ENCODE assay signal across 20 cellular contexts in genomic region chr4:65461781-65462180, GRCh38.
DNase-seq lines count a peak whose midpoint lies in the region; ATAC-seq and TF ChIP-seq lines count a peak whose summit lies in the region.
"Had no signal": no experiment of that assay in that cellular context is flagged by ENCODE, and none has a peak within 500 bp of the region (broad histone marks: within the 10 kb centered on the region; RNA-seq: fewer than 3 reads in every experiment).

No MANE protein-coding gene starts in this region.

- H3K36me3 ChIP-seq in MM.1S (replicated peaks; ENCODE audit: insufficient read depth, low read length): no peaks in the 10 kb centered on the region
- H3K36me3 ChIP-seq: Peyer's patch had no signal

- no peak overlapping the region for H3K4me3 ChIP-seq in MM.1S (ENCODE audit: low read length)
- H3K4me3 ChIP-seq: Peyer's patch, SK-N-MC had no signal

- H3K9me3 ChIP-seq in MM.1S (replicated peaks; ENCODE audit: insufficient read depth, low read length): no peaks in the 10 kb centered on the region
- H3K9me3 ChIP-seq: Peyer's patch had no signal

- TF ChIP-seq CTCF in 22Rv1 (IDR thresholded peaks at IDR 0.05) (peak; percentile 11; the same call in 1 of the 2 replicates), C4-2B (conservative IDR thresholded peaks at IDR 0.05) (peak; percentile 54), MM.1S (IDR thresholded peaks at IDR 0.05; ENCODE audit: low read length) (0 out of 2 replicates have a peak, but pooled peaks have one; percentile 11), foreskin keratinocyte (conservative IDR thresholded peaks at IDR 0.05) (peak; percentile 37)

- no peaks in the 10 kb centered on the region for H3K9me2 ChIP-seq in MM.1S (replicated peaks; ENCODE audit: insufficient read depth, low read length)

- DNase-seq in MM.1S: no peak
- DNase-seq in foreskin keratinocyte: no peak
- no peak for DNase-seq in activated CD4-positive, CD25-positive, alpha-beta regulatory T cell treated with anti-CD3 and anti-CD28 coated beads, Interleukin-2, amount 50 U/mL, for 72 hours
- DNase-seq in NCI-H524 (lab: John Stamatoyannopoulos, UW): no peak
- DNase-seq in stimulated activated CD4-positive, alpha-beta T cell treated with anti-CD3 and anti-CD28 coated beads, Interleukin-4, amount 100 ng/mL, for 24 hours: no peak
- DNase-seq: ACHN, DMS79 treated with DMSO at 0.1 percent for 48 hours, GDM1, H7, MV-4-11, NCI-H1436, NCI-H1930, NCI-H345, NCI-H526, Peyer's patch, T-cell had no signal

- H4K20me1 ChIP-seq in MM.1S (ENCODE audit: insufficient read depth, low read length): no peaks in the 10 kb centered on the region

- no peaks in the 10 kb centered on the region for H3F3A ChIP-seq in MM.1S (ENCODE audit: insufficient read depth, low read length)

- H3K27me3 ChIP-seq in MM.1S (replicated peaks; ENCODE audit: insufficient read depth, low read length): no peaks in the 10 kb centered on the region
- H3K27me3 ChIP-seq in foreskin keratinocyte: no peaks in the 10 kb centered on the region
- H3K27me3 ChIP-seq: Peyer's patch had no signal

- H2AFZ ChIP-seq in MM.1S (ENCODE audit: low read length): no peak overlapping the region

- no peak for ATAC-seq in foreskin keratinocyte
- ATAC-seq: Right ventricle myocardium inferior, T-cell had no signal

- H3K9ac ChIP-seq in MM.1S (ENCODE audit: low read length): no peak overlapping the region

- no peaks in the 10 kb centered on the region for H3K79me2 ChIP-seq in MM.1S (ENCODE audit: low read length)

- no peaks in the 10 kb centered on the region for H3K4me1 ChIP-seq in MM.1S (ENCODE audit: low read length)
- peaks cover 6% of the 10 kb centered on the region for H3K4me1 ChIP-seq in foreskin keratinocyte
- H3K4me1 ChIP-seq: Peyer's patch had no signal

- no peak overlapping the region for H3K4me2 ChIP-seq in MM.1S (ENCODE audit: low read depth, low read length)

- H3K27ac ChIP-seq in 22Rv1 (no peak overlapping the region), C4-2B (no peak overlapping the region), MM.1S (ENCODE audit: low read length) (no peak overlapping the region), foreskin keratinocyte (no peak overlapping the region)
- H3K27ac ChIP-seq: Peyer's patch, SK-N-MC had no signal
